22 cellular contexts compared by ENCODE assay signal in the genomic region with DNA sequence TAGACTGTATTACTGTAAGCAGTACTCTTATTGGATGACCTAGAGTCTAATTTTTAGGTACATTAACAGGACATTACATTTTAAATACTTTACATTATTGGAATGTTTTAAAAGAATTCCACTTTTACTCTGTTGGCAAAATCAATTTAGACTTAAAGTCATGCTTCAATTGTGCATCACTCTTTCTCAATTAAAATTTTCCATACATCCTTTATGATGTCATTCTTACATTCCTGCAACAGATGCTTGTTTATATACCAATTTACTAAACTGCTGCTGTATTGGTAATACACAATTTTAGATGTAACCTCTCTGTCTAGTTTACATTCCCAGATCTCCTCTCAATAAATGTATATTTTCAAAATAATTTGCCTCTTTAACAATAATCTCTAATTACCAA.
A peak's percentile ranks its signal among the peaks of the same experiment; 100 is the strongest.
DNase-seq lines count a peak whose midpoint lies in the region; ATAC-seq and TF ChIP-seq lines count a peak whose summit lies in the region.
"Had no signal": no experiment of that assay in that cellular context is flagged by ENCODE, and none has a peak within 500 bp of the region (broad histone marks: within the 10 kb centered on the region; RNA-seq: fewer than 3 reads in every experiment).

No MANE protein-coding gene starts in this region.

- H3K4me3 ChIP-seq in SK-N-SH (ENCODE audit: low read depth in 2 of 2, low read length in 1 of 2) (no peak overlapping the region), PC-9 (no peak overlapping the region)
- H3K4me3 ChIP-seq: HAP-1 had no signal

- ATAC-seq in SK-N-SH treated with all-trans-retinoic acid at 6 μM for 48 hours, result no peak
- ATAC-seq in GM18511 (IDR thresholded peaks at IDR 0.05; ENCODE audit: unreplicated experiment), result no peak

- H3K27ac ChIP-seq in SK-N-SH (ENCODE audit: low read depth in 2 of 2, low read length in 1 of 2) (peak overlapping the region in 1 of 2 experiments; percentile 90; a peak in 1 of 4 replicates), PC-9 (no peak overlapping the region)
- H3K27ac ChIP-seq: RWPE1 had no signal

- H3K36me3 ChIP-seq in SK-N-SH (replicated peaks in 1 of 2; ENCODE audit: control insufficient read depth in 1 of 2, insufficient read depth in 2 of 2, low read length in 1 of 2) (no peaks in the 10 kb centered on the region), PC-9 (ENCODE audit: low read depth) (no peaks in the 10 kb centered on the region)
- H3K36me3 ChIP-seq: HAP-1 had no signal

- no peak overlapping the region for H3K9ac ChIP-seq in SK-N-SH

- no peak overlapping the region for H3K4me3 Mint-ChIP-seq in chondrocyte (ENCODE audit: unreplicated experiment)
- H3K4me3 Mint-ChIP-seq: CD8-positive, alpha-beta memory T cell; IgD-negative memory B cell; T-helper 1 cell treated with Interleukin-12 subunit alpha and Interleukin-12 subunit beta and Interleukin-4 antibody, amounts not matched to agents 30 μg/mL and 1 μg/mL, for 36 hours had no signal

- H3K27me3 ChIP-seq in SK-N-SH (ENCODE audit: insufficient read depth), result no peaks in the 10 kb centered on the region
- H3K27me3 ChIP-seq in PC-9 (ENCODE audit: insufficient read depth, low read depth), result no peaks in the 10 kb centered on the region

- H3K4me1 ChIP-seq in SK-N-SH (ENCODE audit: control insufficient read depth in 1 of 2, insufficient read depth in 2 of 2, low read depth in 1 of 2, low read length in 1 of 2) (peaks cover 31 to 32% of the 10 kb centered on the region in 2 experiments; a peak in 3 of 4 replicates), PC-9 (replicated peaks; ENCODE audit: insufficient read depth) (no peaks in the 10 kb centered on the region)

- peaks cover 68% of the 10 kb centered on the region for H3K4me1 Mint-ChIP-seq in chondrocyte (ENCODE audit: low read depth)
- H3K4me1 Mint-ChIP-seq: CD8-positive, alpha-beta memory T cell; IgD-negative memory B cell had no signal

- H3K27ac Mint-ChIP-seq in chondrocyte (ENCODE audit: unreplicated experiment), result peak overlapping the region; percentile 42
- H3K27ac Mint-ChIP-seq: IgD-negative memory B cell; T-helper 1 cell treated with Interleukin-12 subunit alpha and Interleukin-12 subunit beta and Interleukin-4 antibody, amounts not matched to agents 30 μg/mL and 1 μg/mL, for 36 hours had no signal

- H3K36me3 Mint-ChIP-seq in chondrocyte (ENCODE audit: low read depth), result no peaks in the 10 kb centered on the region

- intact Hi-C loops in PC-9 (cut with micrococcal nuclease; ENCODE audit: unreplicated experiment), result no loop called here

- no peak overlapping the region for H3K4me2 ChIP-seq in SK-N-SH
- no peak overlapping the region for H3K4me2 ChIP-seq in PC-9

- H3K9me2 ChIP-seq in SK-N-SH, result no peaks in the 10 kb centered on the region
- H3K9me2 ChIP-seq in PC-9 (ENCODE audit: insufficient read depth), result no peaks in the 10 kb centered on the region

- peaks cover 3% of the 10 kb centered on the region for H3K9me3 Mint-ChIP-seq in chondrocyte (ENCODE audit: low read depth)
- H3K9me3 Mint-ChIP-seq: CD8-positive, alpha-beta memory T cell; IgD-negative memory B cell; T-helper 1 cell treated with Interleukin-12 subunit alpha and Interleukin-12 subunit beta and Interleukin-4 antibody, amounts not matched to agents 30 μg/mL and 1 μg/mL, for 36 hours had no signal

- no peak for DNase-seq in SK-N-SH
- DNase-seq in HS-5 (ENCODE audit: low read depth), result peak; percentile 47
- DNase-seq in chondrocyte (ENCODE audit: low spot score), result no peak
- DNase-seq in PC-9, result no peak
- DNase-seq in superior temporal gyrus (ENCODE audit: extremely low spot score), result no peak
- DNase-seq: 8988T; AML-193; C1 segment of cervical spinal cord; Calu3; CD8-positive, alpha-beta memory T cell; NCI-H146; NCI-H2029 treated with DMSO at 0.1 percent for 48 hours; NCI-H2171; NCI-H446; NCI-H526; SHP77 treated with DMSO at 0.1 percent for 48 hours had no signal

- TF ChIP-seq EP300 in SK-N-SH (IDR thresholded peaks at IDR 0.05; ENCODE audit: borderline replicate concordance in 1 of 2, low read depth in 1 of 2, low read length in 1 of 2), result no peak

- POLR2A ChIA-PET in SK-N-SH (lab: Yijun Ruan, JAX), result no interaction called here
- POLR2A ChIA-PET in PC-9 (lab: Charles Lee; ENCODE audit: unreplicated experiment), result no interaction called here

- H3K9me3 ChIP-seq in SK-N-SH (no peaks in the 10 kb centered on the region), PC-9 (ENCODE audit: insufficient read depth, low read depth) (no peaks in the 10 kb centered on the region)
- H3K9me3 ChIP-seq: HAP-1 had no signal

- CTCF ChIA-PET in SK-N-SH (lab: Yijun Ruan, JAX) (no interaction called here), PC-9 (lab: Charles Lee) (no interaction called here)

- H3K27me3 Mint-ChIP-seq in chondrocyte (ENCODE audit: low read depth), result no peaks in the 10 kb centered on the region
- H3K27me3 Mint-ChIP-seq: CD8-positive, alpha-beta memory T cell; IgD-negative memory B cell had no signal

- TF ChIP-seq CTCF in SK-N-SH (IDR thresholded peaks at IDR 0.05) (no peak), chondrocyte (IDR thresholded peaks at IDR 0.05) (no peak), PC-9 (conservative IDR thresholded peaks at IDR 0.05) (no peak)

- no peaks in the 10 kb centered on the region for H4K20me1 ChIP-seq in SK-N-SH (ENCODE audit: insufficient read depth)
- H4K20me1 ChIP-seq in PC-9 (ENCODE audit: insufficient read depth), result no peaks in the 10 kb centered on the region

- H3K79me2 ChIP-seq in SK-N-SH (ENCODE audit: insufficient read depth) (no peaks in the 10 kb centered on the region), PC-9 (ENCODE audit: low read depth) (no peaks in the 10 kb centered on the region)

- H3F3A ChIP-seq in SK-N-SH (replicated peaks; ENCODE audit: insufficient read depth), result peaks cover 26% of the 10 kb centered on the region
- H3F3A ChIP-seq in PC-9 (ENCODE audit: insufficient read depth, low read depth), result no peaks in the 10 kb centered on the region

- no TSS peak for BruUV-seq in PC-9 (replicated peaks; lab: Mats Ljungman, UMichigan)

- H2AFZ ChIP-seq in SK-N-SH (ENCODE audit: low read depth), result no peak overlapping the region
- H2AFZ ChIP-seq in PC-9, result no peak overlapping the region

- TF ChIP-seq RAD21 in SK-N-SH (IDR thresholded peaks at IDR 0.05; ENCODE audit: low read length), result no peak

TF ChIP-seq in SK-N-SH treated with all-trans-retinoic acid at 6 μM for 48 hours, 23 proteins besides CTCF, POLR2A, EP300 and RAD21:
- TF ChIP-seq CSDC2 (CRISPR knock-in tag; IDR thresholded peaks at IDR 0.05) (no peak), ISL1 (CRISPR knock-in tag; IDR thresholded peaks at IDR 0.05) (peak; percentile 37)
TF ChIP-seq in SK-N-SH treated with all-trans-retinoic acid at 6 μM for 48 hours: peak in this region for 1.

TF ChIP-seq in SK-N-SH, 30 proteins besides CTCF, POLR2A, EP300 and RAD21 (continues in another document):
- TF ChIP-seq, protein P1, sequence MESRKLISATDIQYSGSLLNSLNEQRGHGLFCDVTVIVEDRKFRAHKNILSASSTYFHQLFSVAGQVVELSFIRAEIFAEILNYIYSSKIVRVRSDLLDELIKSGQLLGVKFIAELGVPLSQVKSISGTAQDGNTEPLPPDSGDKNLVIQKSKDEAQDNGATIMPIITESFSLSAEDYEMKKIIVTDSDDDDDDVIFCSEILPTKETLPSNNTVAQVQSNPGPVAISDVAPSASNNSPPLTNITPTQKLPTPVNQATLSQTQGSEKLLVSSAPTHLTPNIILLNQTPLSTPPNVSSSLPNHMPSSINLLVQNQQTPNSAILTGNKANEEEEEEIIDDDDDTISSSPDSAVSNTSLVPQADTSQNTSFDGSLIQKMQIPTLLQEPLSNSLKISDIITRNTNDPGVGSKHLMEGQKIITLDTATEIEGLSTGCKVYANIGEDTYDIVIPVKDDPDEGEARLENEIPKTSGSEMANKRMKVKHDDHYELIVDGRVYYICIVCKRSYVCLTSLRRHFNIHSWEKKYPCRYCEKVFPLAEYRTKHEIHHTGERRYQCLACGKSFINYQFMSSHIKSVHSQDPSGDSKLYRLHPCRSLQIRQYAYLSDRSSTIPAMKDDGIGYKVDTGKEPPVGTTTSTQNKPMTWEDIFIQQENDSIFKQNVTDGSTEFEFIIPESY (IDR thresholded peaks at IDR 0.05; ENCODE audit: borderline replicate concordance, low read depth), result no peak
- TF ChIP-seq, protein P2, sequence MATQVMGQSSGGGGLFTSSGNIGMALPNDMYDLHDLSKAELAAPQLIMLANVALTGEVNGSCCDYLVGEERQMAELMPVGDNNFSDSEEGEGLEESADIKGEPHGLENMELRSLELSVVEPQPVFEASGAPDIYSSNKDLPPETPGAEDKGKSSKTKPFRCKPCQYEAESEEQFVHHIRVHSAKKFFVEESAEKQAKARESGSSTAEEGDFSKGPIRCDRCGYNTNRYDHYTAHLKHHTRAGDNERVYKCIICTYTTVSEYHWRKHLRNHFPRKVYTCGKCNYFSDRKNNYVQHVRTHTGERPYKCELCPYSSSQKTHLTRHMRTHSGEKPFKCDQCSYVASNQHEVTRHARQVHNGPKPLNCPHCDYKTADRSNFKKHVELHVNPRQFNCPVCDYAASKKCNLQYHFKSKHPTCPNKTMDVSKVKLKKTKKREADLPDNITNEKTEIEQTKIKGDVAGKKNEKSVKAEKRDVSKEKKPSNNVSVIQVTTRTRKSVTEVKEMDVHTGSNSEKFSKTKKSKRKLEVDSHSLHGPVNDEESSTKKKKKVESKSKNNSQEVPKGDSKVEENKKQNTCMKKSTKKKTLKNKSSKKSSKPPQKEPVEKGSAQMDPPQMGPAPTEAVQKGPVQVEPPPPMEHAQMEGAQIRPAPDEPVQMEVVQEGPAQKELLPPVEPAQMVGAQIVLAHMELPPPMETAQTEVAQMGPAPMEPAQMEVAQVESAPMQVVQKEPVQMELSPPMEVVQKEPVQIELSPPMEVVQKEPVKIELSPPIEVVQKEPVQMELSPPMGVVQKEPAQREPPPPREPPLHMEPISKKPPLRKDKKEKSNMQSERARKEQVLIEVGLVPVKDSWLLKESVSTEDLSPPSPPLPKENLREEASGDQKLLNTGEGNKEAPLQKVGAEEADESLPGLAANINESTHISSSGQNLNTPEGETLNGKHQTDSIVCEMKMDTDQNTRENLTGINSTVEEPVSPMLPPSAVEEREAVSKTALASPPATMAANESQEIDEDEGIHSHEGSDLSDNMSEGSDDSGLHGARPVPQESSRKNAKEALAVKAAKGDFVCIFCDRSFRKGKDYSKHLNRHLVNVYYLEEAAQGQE (IDR thresholded peaks at IDR 0.05; ENCODE audit: low read depth, low read length), result no peak
- TF ChIP-seq CHD2 (IDR thresholded peaks at IDR 0.05; ENCODE audit: low read length, partially characterized antibody), result no peak
- TF ChIP-seq YY1 (IDR thresholded peaks at IDR 0.05; ENCODE audit: low read depth), result no peak
- no peak for TF ChIP-seq RCOR1 (IDR thresholded peaks at IDR 0.05; ENCODE audit: low read length)
- TF ChIP-seq TAF1 (IDR thresholded peaks at IDR 0.05; ENCODE audit: borderline replicate concordance, low read depth, low read length), result no peak
- TF ChIP-seq RXRA (IDR thresholded peaks at IDR 0.05; ENCODE audit: borderline replicate concordance, low read depth), result no peak
- TF ChIP-seq TEAD4 (IDR thresholded peaks at IDR 0.05; ENCODE audit: borderline replicate concordance, insufficient read depth), result no peak
- no peak for TF ChIP-seq MXI1 (IDR thresholded peaks at IDR 0.05; ENCODE audit: low read depth, low read length)
